In genomic region chr15:96332854-96333193, GRCh38 we compare ENCODE assay signal across 9 cellular contexts. TPM values are rescaled to one million over a fixed set of nuclear protein-coding genes. Genes with fewer than 3 reads are reported as not detected.
DNase-seq lines count a peak whose midpoint lies in the region; ATAC-seq, FAIRE-seq and TF ChIP-seq lines count a peak whose summit lies in the region.
"Had no signal": no experiment of that assay in that cellular context is flagged by ENCODE, and none has a peak within 500 bp of the region (broad histone marks: within the 10 kb centered on the region; RNA-seq: fewer than 3 reads in every experiment).

No MANE protein-coding gene starts in this region.

- H3K36me3 ChIP-seq in GM12878 (ENCODE audit: control insufficient read depth in 2 of 2, insufficient read depth in 2 of 2, low read length in 1 of 2), result no peaks in the 10 kb centered on the region
- H3K36me3 ChIP-seq in right lobe of liver, result peaks cover 0 to 14% (median 6%) of the 10 kb centered on the region in 4 donors
- H3K36me3 ChIP-seq in tibial nerve, result peaks cover 7 to 63% (median 10%) of the 10 kb centered on the region in 3 donors

- H3K4me3 ChIP-seq in GM12878, result peak overlapping the region; percentile 60
- peak overlapping the region; percentile 68 to 73 (median 71) for H3K4me3 ChIP-seq in right lobe of liver
- peak overlapping the region; percentile 48 to 89 (median 74) for H3K4me3 ChIP-seq in tibial nerve

- H3K27ac Mint-ChIP-seq in activated CD8-positive, alpha-beta memory T cell treated with anti-CD3 and anti-CD28 coated beads, Interleukin-2, amount 10 ng/mL, durations not matched to agents 7 days and 5 days, result peak overlapping the region; percentile 70

- H3K79me2 ChIP-seq in GM12878 (ENCODE audit: control insufficient read depth, insufficient read depth, low read length), result no peaks in the 10 kb centered on the region; the same call in 1 of the 2 replicates

- H3K4me1 Mint-ChIP-seq in activated CD8-positive, alpha-beta memory T cell treated with anti-CD3 and anti-CD28 coated beads, Interleukin-2, amount 10 ng/mL, durations not matched to agents 7 days and 5 days, result peaks cover 9% of the 10 kb centered on the region

- POLR2A ChIA-PET in GM12878 (lab: Charles Lee), result interaction anchor here (0.8 to 7.4 kb wide), 2 partner anchors 9 to 11 kb away, joined by 3 to 163 read pairs; no protein-coding TSS in a partner anchor

- TF ChIP-seq POLR2A in GM12878 (IDR thresholded peaks at IDR 0.05; ENCODE audit: low read depth, low read length) (no peak), right lobe of liver (IDR thresholded peaks at IDR 0.05) (no peak), tibial nerve (IDR thresholded peaks at IDR 0.05) (no peak)

- H2AFZ ChIP-seq in GM12878 (ENCODE audit: control insufficient read depth, low read depth, low read length), result peak overlapping the region; percentile 17; the same call in 1 of the 2 replicates

- no peak for FAIRE-seq in GM12878 (lab: Jason Lieb, UNC)
- FAIRE-seq: frontal cortex had no signal

- no peak overlapping the region for H3K27ac ChIP-seq in GM12878 (ENCODE audit: control insufficient read depth, insufficient read depth)
- peak overlapping the region; percentile 90 to 97 (median 91) for H3K27ac ChIP-seq in right lobe of liver
- H3K27ac ChIP-seq in tibial nerve, result peak overlapping the region; percentile 95 to 100 (median 98)

- no peak for DNase-seq in activated CD8-positive, alpha-beta memory T cell treated with anti-CD3 and anti-CD28 coated beads, Interleukin-2, amount 10 ng/mL, durations not matched to agents 7 days and 5 days
- no peak for DNase-seq in activated CD8-positive, alpha-beta memory T cell treated with anti-CD3 and anti-CD28 coated beads for 24 hours
- DNase-seq in GM12878 (ENCODE audit: low read depth, low spot score) (no peak), right lobe of liver (no peak), tibial nerve (ENCODE audit: low spot score in 2 of 2) (no peak), mucosa of gallbladder (ENCODE audit: low spot score) (no peak), NCI-H187 treated with DMSO at 0.1 percent for 48 hours (lab: John Stamatoyannopoulos, UW) (no peak), SIG-M5 (lab: John Stamatoyannopoulos, UW) (no peak)

- H3K9ac ChIP-seq in GM12878 (ENCODE audit: control insufficient read depth, insufficient read depth, low read length), result peak overlapping the region; percentile 39

- in situ Hi-C loops in GM12878 (cut with MboI), result no loop called here

- SMC1A ChIA-PET in GM12878 (lab: Charles Lee; ENCODE audit: uncharacterized antibody, unreplicated experiment), result interaction anchor here (1.1 to 7.4 kb wide), 2 partner anchors 8 to 24 kb away, joined by 3 to 103 read pairs; no protein-coding TSS in a partner anchor

- H3K9me3 Mint-ChIP-seq in activated CD8-positive, alpha-beta memory T cell treated with anti-CD3 and anti-CD28 coated beads, Interleukin-2, amount 10 ng/mL, durations not matched to agents 7 days and 5 days (ENCODE audit: low read depth), result no peaks in the 10 kb centered on the region

- H3K27me3 ChIP-seq in GM12878 (replicated peaks in 1 of 2; ENCODE audit: control insufficient read depth in 2 of 2, insufficient read depth in 2 of 2, low read length in 1 of 2), result peaks cover 0 to 11% of the 10 kb centered on the region in 2 experiments; a peak in 1 of 4 replicates
- H3K27me3 ChIP-seq in right lobe of liver, result no peaks in the 10 kb centered on the region
- H3K27me3 ChIP-seq in tibial nerve, result no peaks in the 10 kb centered on the region

- TF ChIP-seq EP300 in GM12878 (IDR thresholded peaks at IDR 0.05; ENCODE audit: borderline replicate concordance in 1 of 2, control insufficient read depth in 1 of 2, low read depth in 2 of 2, low read length in 2 of 2) (no peak), tibial nerve (IDR thresholded peaks at IDR 0.05) (no peak)

- H3K4me1 ChIP-seq in GM12878 (ENCODE audit: control insufficient read depth, insufficient read depth, low read length) (peaks cover 3% of the 10 kb centered on the region; the same call in 1 of the 2 replicates), right lobe of liver (peaks cover 0 to 17% (median 0%) of the 10 kb centered on the region in 4 donors), tibial nerve (peaks cover 0 to 6% (median 0%) of the 10 kb centered on the region in 4 donors)

- RAD21 ChIA-PET in GM12878 (lab: Charles Lee; ENCODE audit: unreplicated experiment), result interaction anchor here (7.4 to 7.6 kb wide), 2 partner anchors 10 to 21 kb away, joined by 124 to 252 read pairs; no protein-coding TSS in a partner anchor

- no TSS peak for BruUV-seq in GM12878 (replicated peaks; lab: Mats Ljungman, UMichigan)

- H3K9me3 ChIP-seq in GM12878 (replicated peaks; ENCODE audit: control insufficient read depth, insufficient read depth, low read length) (no peaks in the 10 kb centered on the region; the same call in 2 of the 3 replicates), right lobe of liver (no peaks in the 10 kb centered on the region), tibial nerve (no peaks in the 10 kb centered on the region)

- TF ChIP-seq CTCF in GM12878 (IDR thresholded peaks at IDR 0.05 in 2 of 3, conservative IDR thresholded peaks at IDR 0.05 in 1 of 3; ENCODE audit: control insufficient read depth in 2 of 3, extremely low read depth in 1 of 3, insufficient read depth in 1 of 3, low read depth in 3 of 3, low read length in 3 of 3) (no peak), right lobe of liver (IDR thresholded peaks at IDR 0.05) (no peak), tibial nerve (IDR thresholded peaks at IDR 0.05) (no peak)

- H3K4me3 Mint-ChIP-seq in activated CD8-positive, alpha-beta memory T cell treated with anti-CD3 and anti-CD28 coated beads, Interleukin-2, amount 10 ng/mL, durations not matched to agents 7 days and 5 days, result no peak overlapping the region

- no peak for ATAC-seq in activated CD8-positive, alpha-beta memory T cell treated with anti-CD3 and anti-CD28 coated beads, Interleukin-2, amount 10 ng/mL, durations not matched to agents 7 days and 5 days
- no peak for ATAC-seq in GM12878
- ATAC-seq in right lobe of liver, result no peak

- WGBS in GM12878 (ENCODE audit: insufficient coverage, insufficient replicate concordance, low lambda C conversion rate, missing lambda C conversion rate), result 54% methylated on average over 13 of the region's 13 CpGs
- WGBS in right lobe of liver (ENCODE audit: insufficient coverage, low coverage, low lambda C conversion rate, missing lambda C conversion rate), result 0% methylated on average over 13 of the region's 13 CpGs
- 1 to 2% methylated on average over 13 of the region's 13 CpGs for WGBS in tibial nerve, 2 donors

- CTCF ChIA-PET in activated CD8-positive, alpha-beta memory T cell treated with anti-CD3 and anti-CD28 coated beads, Interleukin-2, amount 10 ng/mL, durations not matched to agents 7 days and 5 days (lab: Charles Lee), result no interaction called here
- CTCF ChIA-PET in GM12878 (lab: Yijun Ruan, JAX), result interaction anchor here (7.2 kb wide), 1 partner anchor 8 kb away, joined by 212 read pairs; no protein-coding TSS in a partner anchor

- peak overlapping the region; percentile 42; the same call in 1 of the 2 replicates for H3K4me2 ChIP-seq in GM12878 (ENCODE audit: control insufficient read depth, insufficient read depth)

- H3K27me3 Mint-ChIP-seq in activated CD8-positive, alpha-beta memory T cell treated with anti-CD3 and anti-CD28 coated beads, Interleukin-2, amount 10 ng/mL, durations not matched to agents 7 days and 5 days, result peaks cover 84% of the 10 kb centered on the region

- H3K36me3 Mint-ChIP-seq in activated CD8-positive, alpha-beta memory T cell treated with anti-CD3 and anti-CD28 coated beads, Interleukin-2, amount 10 ng/mL, durations not matched to agents 7 days and 5 days, result peaks cover 5% of the 10 kb centered on the region

- intact Hi-C loops in GM12878 (cut with micrococcal nuclease; ENCODE audit: unreplicated experiment), result loop anchor here (5.0 kb wide), 1 partner anchor 201 kb away; no protein-coding TSS in a partner anchor
- intact Hi-C loops in right lobe of liver (cut with DNase I), result no loop called here

- no peak for TF ChIP-seq RAD21 in GM12878 (IDR thresholded peaks at IDR 0.05; ENCODE audit: insufficient read depth, low read depth, low read length)

- H4K20me1 ChIP-seq in GM12878 (ENCODE audit: control insufficient read depth, insufficient read depth), result no peaks in the 10 kb centered on the region

RNA-seq across cellular contexts. Expression of gene NR2F2, which starts 2.3 kb away (rescaled TPM):
- total RNA-seq in activated CD8-positive, alpha-beta memory T cell treated with anti-CD3 and anti-CD28 coated beads, Interleukin-2, amount 10 ng/mL, durations not matched to agents 7 days and 5 days, result not detected
- 21.4 and 23.4 TPM in 2 replicates for total RNA-seq in GM12878 (2013; cell fraction: nucleolus; rRNA removed)
- total RNA-seq in GM12878 (2014; rRNA removed) (0.82 and 1.1 TPM in 2 replicates), GM12878 (2014; rRNA removed; fragmentation: Illumina TruSeq; extraction: Trizol) (1.7 and 1.9 TPM in 2 replicates), GM12878 (2021) (9.4 and 10.1 TPM in 2 replicates), right lobe of liver (10 to 100 TPM; 11.6 to 30.0 (median 20.7) TPM), tibial nerve (100 to 1,000 TPM in 3 of 4 donors, 10 to 100 TPM in 1; 70.8 to 129 (median 124) TPM), mucosa of gallbladder (288 TPM)
- 0.34 TPM for polyA plus RNA-seq in GM12878 (2011; ENCODE audit: low read depth)
- polyA plus RNA-seq in GM12878 (2011; rRNA removed) (8.7 and 10.0 TPM in 2 replicates), GM12878 (2014; fragmentation: Illumina TruSeq; extraction: Trizol) (6.9 TPM in 2 replicates), GM12878 (2014; fragmentation: Nextera tagmentation; extraction: Ambion mirVana) (1 to 10 TPM; 2.3 to 3.2 TPM), GM12878 (2014; rRNA removed) (3.7 and 6.6 TPM in 2 replicates), GM12878 (2016; fragmentation: Nextera tagmentation; extraction: Ambion mirVana) (1 to 10 TPM; 1.8 to 3.1 TPM)
- 13.9 and 14.3 TPM in 2 replicates for polyA plus RNA-seq in GM12878 (2011; cell fraction: cytosol; rRNA removed)
- polyA plus RNA-seq in GM12878 (2011; cell fraction: nucleus; rRNA removed), result 14.0 and 17.0 TPM in 2 replicates
- polyA plus RNA-seq in GM12878 (2012), result 2.4 and 2.6 TPM in 2 replicates
- 7.2 and 11.2 TPM in 2 replicates for polyA minus RNA-seq in GM12878 (2011; rRNA and poly(A)+ RNA removed)
- 12.4 and 19.1 TPM in 2 replicates for polyA minus RNA-seq in GM12878 (2011; cell fraction: cytosol; rRNA and poly(A)+ RNA removed)
- polyA minus RNA-seq in GM12878 (2011; cell fraction: nucleus; rRNA and poly(A)+ RNA removed), result 9.9 and 15.4 TPM in 2 replicates
